Comparison of ENCODE assay signal across 20 cellular contexts in genomic region chr3:56630966-56631365, GRCh38. TPM values are rescaled to one million over a fixed set of nuclear protein-coding genes. Genes with fewer than 3 reads are reported as not detected.
DNase-seq lines count a peak whose midpoint lies in the region; TF ChIP-seq lines count a peak whose summit lies in the region.
"Had no signal": no experiment of that assay in that cellular context is flagged by ENCODE, and none has a peak within 500 bp of the region (broad histone marks: within the 10 kb centered on the region; RNA-seq: fewer than 3 reads in every experiment).

No MANE protein-coding gene starts in this region.

- no peaks in the 10 kb centered on the region for H3K79me2 ChIP-seq in GM23248 (ENCODE audit: insufficient read depth)
- H3K79me2 ChIP-seq in MM.1S (ENCODE audit: low read length) = no peaks in the 10 kb centered on the region

- no peaks in the 10 kb centered on the region for H3K27me3 Mint-ChIP-seq in activated naive CD4-positive, alpha-beta T cell treated with anti-CD3 and anti-CD28 coated beads, Interleukin-2, amount 10 ng/mL, durations not matched to agents 7 days and 5 days

- H3K9me3 Mint-ChIP-seq in activated naive CD4-positive, alpha-beta T cell treated with anti-CD3 and anti-CD28 coated beads, Interleukin-2, amount 10 ng/mL, durations not matched to agents 7 days and 5 days = no peaks in the 10 kb centered on the region

- no peak for TF ChIP-seq CTCF in epithelial cell of esophagus (IDR thresholded peaks at IDR 0.05; ENCODE audit: insufficient read depth, low read depth, low read length, missing control alignments)
- no peak for TF ChIP-seq CTCF in MM.1S (IDR thresholded peaks at IDR 0.05; ENCODE audit: low read length)

- no peak for DNase-seq in activated naive CD4-positive, alpha-beta T cell treated with anti-CD3 and anti-CD28 coated beads, Interleukin-2, amount 10 ng/mL, durations not matched to agents 7 days and 5 days
- DNase-seq in activated naive CD4-positive, alpha-beta T cell treated with Interleukin-2 at 50 U/mL for 16 hours = no peak
- DNase-seq in GM23248 = peak; percentile 12
- DNase-seq in epithelial cell of esophagus (ENCODE audit: low read depth) = peak; percentile 11
- peak; percentile 86 for DNase-seq in renal cortical epithelial cell (ENCODE audit: low read depth)
- DNase-seq in SHP77 treated with DMSO at 0.1 percent for 48 hours (lab: John Stamatoyannopoulos, UW) = no peak
- DNase-seq in NCI-H748 treated with DMSO at 0.1 percent for 48 hours (lab: John Stamatoyannopoulos, UW) = no peak
- no peak for DNase-seq in MM.1S
- DNase-seq: 8988T, AML-193, C1 segment of cervical spinal cord, DMS79 treated with DMSO at 0.1 percent for 48 hours, GOT3, HCEC 1CT, Karpas-422, NCI-H1694, NCI-H2081 treated with DMSO at 0.1 percent for 48 hours, NCI-H2171 treated with DMSO at 0.1 percent for 48 hours, NCI-H524 treated with DMSO at 0.1 percent for 48 hours, Right ventricle myocardium superior had no signal

- H3K9me2 ChIP-seq in GM23248 (ENCODE audit: insufficient read depth) = no peaks in the 10 kb centered on the region
- H3K9me2 ChIP-seq in MM.1S (replicated peaks; ENCODE audit: insufficient read depth, low read length) = no peaks in the 10 kb centered on the region

- no peak overlapping the region for H2AFZ ChIP-seq in GM23248
- H2AFZ ChIP-seq in MM.1S (ENCODE audit: low read length) = no peak overlapping the region

- CTCF ChIA-PET in activated naive CD4-positive, alpha-beta T cell treated with anti-CD3 and anti-CD28 coated beads, Interleukin-2, amount 10 ng/mL, durations not matched to agents 7 days and 5 days (lab: Charles Lee) = no interaction called here

- H3K27me3 ChIP-seq in GM23248 (replicated peaks; ENCODE audit: insufficient read depth) (no peaks in the 10 kb centered on the region), MM.1S (replicated peaks; ENCODE audit: insufficient read depth, low read length) (no peaks in the 10 kb centered on the region)

- no peak overlapping the region for H3K27ac ChIP-seq in GM23248
- no peak overlapping the region for H3K27ac ChIP-seq in MM.1S (ENCODE audit: low read length)

- in situ Hi-C loops in GM23248 (cut with MboI) = no loop called here

- H3K4me3 Mint-ChIP-seq in activated naive CD4-positive, alpha-beta T cell treated with anti-CD3 and anti-CD28 coated beads, Interleukin-2, amount 10 ng/mL, durations not matched to agents 7 days and 5 days = no peak overlapping the region

- WGBS in GM23248 (ENCODE audit: low coverage in 1 of 2, low lambda C conversion rate in 2 of 2, missing lambda C conversion rate in 2 of 2), 2 experiments = 33 to 56% methylated on average over 1 of the region's 1 CpG

- H3K27ac Mint-ChIP-seq in activated naive CD4-positive, alpha-beta T cell treated with anti-CD3 and anti-CD28 coated beads, Interleukin-2, amount 10 ng/mL, durations not matched to agents 7 days and 5 days = peak overlapping the region; percentile 11

- no peaks in the 10 kb centered on the region for H3K4me1 Mint-ChIP-seq in activated naive CD4-positive, alpha-beta T cell treated with anti-CD3 and anti-CD28 coated beads, Interleukin-2, amount 10 ng/mL, durations not matched to agents 7 days and 5 days

- no peak overlapping the region for H3K9ac ChIP-seq in GM23248
- H3K9ac ChIP-seq in MM.1S (ENCODE audit: low read length) = no peak overlapping the region

- H3K36me3 Mint-ChIP-seq in activated naive CD4-positive, alpha-beta T cell treated with anti-CD3 and anti-CD28 coated beads, Interleukin-2, amount 10 ng/mL, durations not matched to agents 7 days and 5 days = peaks cover 40% of the 10 kb centered on the region

- H3K36me3 ChIP-seq in GM23248 (ENCODE audit: low read depth) = peaks cover 31% of the 10 kb centered on the region
- H3K36me3 ChIP-seq in MM.1S (replicated peaks; ENCODE audit: insufficient read depth, low read length) = peaks cover 4% of the 10 kb centered on the region; the same call in 1 of the 2 replicates

- H4K20me1 ChIP-seq in GM23248 (ENCODE audit: insufficient read depth) (no peaks in the 10 kb centered on the region), MM.1S (ENCODE audit: insufficient read depth, low read length) (no peaks in the 10 kb centered on the region)

- H3K4me3 ChIP-seq in GM23248 (no peak overlapping the region), epithelial cell of esophagus (ENCODE audit: low read length) (no peak overlapping the region), MM.1S (ENCODE audit: low read length) (no peak overlapping the region)

- H3K4me1 ChIP-seq in GM23248 (ENCODE audit: insufficient read depth) (peaks cover 10% of the 10 kb centered on the region), MM.1S (ENCODE audit: low read length) (no peaks in the 10 kb centered on the region)

- H3K9me3 ChIP-seq in GM23248 (ENCODE audit: low read depth) = no peaks in the 10 kb centered on the region
- H3K9me3 ChIP-seq in MM.1S (replicated peaks; ENCODE audit: insufficient read depth, low read length) = no peaks in the 10 kb centered on the region

- H3F3A ChIP-seq in GM23248 (ENCODE audit: insufficient read depth) (0 out of 2 replicates have a peak, but pooled peaks cover 4% of the 10 kb centered on the region), MM.1S (ENCODE audit: insufficient read depth, low read length) (no peaks in the 10 kb centered on the region)

- H3K4me2 ChIP-seq in GM23248 (ENCODE audit: unreplicated experiment) = no peak overlapping the region
- no peak overlapping the region for H3K4me2 ChIP-seq in MM.1S (ENCODE audit: low read depth, low read length)

RNA-seq across cellular contexts. Expression of gene TASOR, which starts 52.1 kb away (rescaled TPM):
- total RNA-seq in GM23248 (2014; rRNA removed; shearing (Covaris generic)) = 56.8 and 57.2 TPM in 2 replicates
- polyA plus RNA-seq in GM23248 (2016; fragmentation: Nextera tagmentation; extraction: Ambion mirVana) = 15.7 and 17.6 TPM in 2 replicates
- total RNA-seq in renal cortical epithelial cell = 70.7 and 136 TPM in 2 replicates

Comparison
In these comparisons a context has a peak if more than half of its experiments do, and no peak if none do; other contexts are left out.
1. DNase-seq: peak in GM23248 (single experiment), epithelial cell of esophagus (single experiment) and renal cortical epithelial cell (single experiment); none in activated naive CD4-positive, alpha-beta T cell treated with anti-CD3 and anti-CD28 coated beads, Interleukin-2, amount 10 ng/mL, durations not matched to agents 7 days and 5 days (single experiment), activated naive CD4-positive, alpha-beta T cell treated with Interleukin-2 at 50 U/mL for 16 hours (single experiment), SHP77 treated with DMSO at 0.1 percent for 48 hours (single experiment), NCI-H748 treated with DMSO at 0.1 percent for 48 hours (single experiment) and MM.1S (single experiment).